In the genomic region with DNA sequence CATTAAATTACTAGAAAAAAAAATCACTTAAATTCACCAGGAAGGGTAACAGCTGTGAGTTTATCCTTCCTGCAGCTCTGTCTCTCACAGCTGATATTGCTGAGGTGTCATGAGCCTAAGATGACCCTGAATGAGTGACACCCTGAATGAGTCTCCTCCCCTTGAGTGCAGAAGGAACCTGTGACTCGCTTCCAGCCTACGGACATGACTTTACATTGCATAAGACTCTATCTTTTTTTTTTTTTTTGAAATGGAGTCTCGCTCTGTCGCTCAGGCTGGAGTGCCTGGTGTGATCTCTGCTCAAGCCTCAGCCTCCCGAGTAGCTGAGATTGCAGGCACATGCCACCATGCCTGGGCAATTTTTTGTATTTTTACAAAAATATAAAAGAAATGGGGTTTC, we compare ENCODE assay signal across 18 cellular contexts. TPM values are rescaled to one million over a fixed set of nuclear protein-coding genes. Genes with fewer than 3 reads are reported as not detected.
A peak's percentile ranks its signal among the peaks of the same experiment; 100 is the strongest.
DNase-seq lines count a peak whose midpoint lies in the region; ATAC-seq, FAIRE-seq and TF ChIP-seq lines count a peak whose summit lies in the region.
"Had no signal": no experiment of that assay in that cellular context is flagged by ENCODE, and none has a peak within 500 bp of the region (broad histone marks: within the 10 kb centered on the region; RNA-seq: fewer than 3 reads in every experiment).

No MANE protein-coding gene starts in this region.

- intact Hi-C loops in aorta (cut with DNase I): no loop called here

- peak; percentile 63 for DNase-seq in CD1c-positive myeloid dendritic cell (ENCODE audit: extremely low spot score)
- peak; percentile 84 for DNase-seq in bronchial epithelial cell (ENCODE audit: low read depth)
- DNase-seq in naive B cell: no peak
- no peak for DNase-seq in aorta
- DNase-seq in NCI-H524 (lab: John Stamatoyannopoulos, UW): no peak
- DNase-seq: activated CD4-positive, alpha-beta T cell treated with anti-CD3 and anti-CD28 coated beads, Interleukin-2, amount 50 U/mL, for 1 hour; CD4-positive, alpha-beta T cell; IMR-90; NCI-H1436; psoas muscle; uterus had no signal

- no peak for TF ChIP-seq CTCF in bronchial epithelial cell (IDR thresholded peaks at IDR 0.05; ENCODE audit: insufficient read depth, low read length, severe bottlenecking)

- H3K36me3 Mint-ChIP-seq in naive B cell: no peaks in the 10 kb centered on the region
- H3K36me3 Mint-ChIP-seq: T-cell had no signal

- H3K4me1 ChIP-seq in aorta (ENCODE audit: control insufficient read depth in 1 of 2, insufficient read depth in 2 of 2, low read length in 2 of 2): no peaks in the 10 kb centered on the region
- H3K4me1 ChIP-seq: psoas muscle, uterus had no signal

- no peaks in the 10 kb centered on the region for H3K27me3 Mint-ChIP-seq in naive B cell

- FAIRE-seq in bronchial epithelial cell (lab: Jason Lieb, UNC): no peak
- FAIRE-seq: endometrium had no signal

- peak overlapping the region in 3 of 8 donors; percentile 30 to 79 (median 74) for H3K4me3 Mint-ChIP-seq in naive B cell
- H3K4me3 Mint-ChIP-seq: CD4-positive, alpha-beta T cell; T-cell had no signal

- no peak overlapping the region for H3K27ac ChIP-seq in aorta (ENCODE audit: low read depth in 1 of 2, low read length in 2 of 2)
- H3K27ac ChIP-seq: psoas muscle, uterus had no signal

- H3K4me3 ChIP-seq in bronchial epithelial cell (ENCODE audit: low read depth, low read length) (no peak overlapping the region), aorta (ENCODE audit: low read length in 2 of 2) (no peak overlapping the region)
- H3K4me3 ChIP-seq: psoas muscle, uterus had no signal

- peak overlapping the region in 5 of 6 donors; percentile 4 to 84 (median 76) for H3K27ac Mint-ChIP-seq in naive B cell
- H3K27ac Mint-ChIP-seq: CD4-positive, alpha-beta T cell; T-cell had no signal

- peaks cover 31 to 53% (median 53%) of the 10 kb centered on the region in 3 donors for H3K4me1 Mint-ChIP-seq in naive B cell
- H3K4me1 Mint-ChIP-seq: T-cell had no signal

- ATAC-seq in HG03175 (IDR thresholded peaks at IDR 0.05; ENCODE audit: unreplicated experiment) (peak; percentile 15), naive B cell (ENCODE audit: low read depth in 2 of 2) (peak; percentile 21 to 25), aorta (ENCODE audit: low FRiP score) (no peak), GM21447 (IDR thresholded peaks at IDR 0.05; ENCODE audit: unreplicated experiment) (no peak)
- ATAC-seq: Panc1, T-cell had no signal

- no peaks in the 10 kb centered on the region for H3K9me3 Mint-ChIP-seq in naive B cell
- H3K9me3 Mint-ChIP-seq: CD4-positive, alpha-beta T cell; T-cell had no signal

- H3K9me3 ChIP-seq in aorta (ENCODE audit: control insufficient read depth, low read length): no peaks in the 10 kb centered on the region
- H3K9me3 ChIP-seq: psoas muscle, uterus had no signal

- H3K27me3 ChIP-seq in bronchial epithelial cell (ENCODE audit: control insufficient read depth, insufficient read depth, low read length) (peaks cover 4% of the 10 kb centered on the region), aorta (ENCODE audit: control insufficient read depth in 1 of 2, insufficient read depth in 2 of 2, low read length in 1 of 2) (no peaks in the 10 kb centered on the region)
- H3K27me3 ChIP-seq: uterus had no signal

- WGBS in aorta, 2 donors: 86 to 89% methylated on average over 5 of the region's 5 CpGs

- H3K36me3 ChIP-seq in bronchial epithelial cell (ENCODE audit: control insufficient read depth, insufficient read depth, low read length) (no peaks in the 10 kb centered on the region), aorta (ENCODE audit: control insufficient read depth in 1 of 2, insufficient read depth in 2 of 2, low read length in 1 of 2) (no peaks in the 10 kb centered on the region)
- H3K36me3 ChIP-seq: uterus had no signal

RNA-seq across cellular contexts. Expression of gene MRO, which starts 14.1 kb away (rescaled TPM):
- total RNA-seq in bronchial epithelial cell (not detected in 2 replicates), aorta (1 to 10 TPM; 1.7 to 3.2 TPM)
- polyA plus RNA-seq in naive B cell (ENCODE audit: low read depth in 6 of 6) (under 1 TPM in 1 of 6 donors, not detected in 5; 0.16 TPM), aorta (1 to 10 TPM in 1 of 2 donors, under 1 TPM in 1; 0.13 to 2.3 TPM)
- total RNA-seq: CD4-positive, alpha-beta T cell; IMR-90; kidney epithelial cell; myocyte; T-cell had no signal
- polyA plus RNA-seq: IMR-90 had no signal

Comparison
In these comparisons a context has a peak if more than half of its experiments do, and no peak if none do; other contexts are left out.
1. DNase-seq: peak in CD1c-positive myeloid dendritic cell (single experiment) and bronchial epithelial cell (single experiment); none in naive B cell (single experiment), aorta (0 of 2) and NCI-H524 (0 of 2).
2. ATAC-seq: peak in HG03175 (single experiment) and naive B cell (2 of 2); none in aorta (single experiment) and GM21447 (single experiment).